Comparison of ENCODE assay signal across 1 cellular context in the genomic region with DNA sequence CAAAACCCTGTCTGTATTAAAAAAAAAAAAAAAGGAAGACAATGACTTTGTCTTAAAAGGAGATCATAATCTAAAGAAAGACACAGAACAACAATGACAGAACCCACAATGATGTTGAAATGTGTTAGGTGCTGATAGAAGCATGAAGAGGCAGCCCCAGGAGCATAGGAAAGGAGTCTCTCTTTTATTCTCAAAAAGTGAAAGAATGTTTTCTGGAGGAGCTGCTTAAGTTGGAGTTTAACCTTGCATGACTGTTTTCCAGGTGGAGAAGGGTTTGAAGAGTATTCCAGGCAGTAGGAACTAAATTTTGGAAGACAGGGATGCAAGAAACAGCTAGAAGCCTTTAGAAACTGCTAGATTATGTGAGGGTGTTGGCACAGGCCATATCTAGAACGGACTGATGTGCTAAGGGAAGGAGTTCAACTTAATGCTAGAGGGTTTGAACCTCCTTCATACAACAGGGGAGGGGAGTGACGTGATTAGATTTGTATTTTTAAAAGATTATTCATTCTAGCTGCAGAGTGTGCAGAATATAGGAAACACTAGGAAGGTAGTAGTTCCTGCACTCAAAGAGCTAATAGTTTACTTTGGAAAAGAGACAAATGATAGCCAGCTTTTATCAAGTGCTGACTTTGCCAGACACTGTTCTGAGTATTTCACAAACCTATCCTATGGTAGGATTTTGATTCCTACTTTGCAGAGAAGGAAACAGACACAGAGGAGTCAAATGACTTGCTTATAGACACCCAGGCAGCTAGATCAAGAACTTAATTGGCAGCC.
TF ChIP-seq lines count a peak whose summit lies in the region.

No MANE protein-coding gene starts in this region.

TF ChIP-seq in HepG2, 621 proteins besides CTCF, POLR2A, EP300 and RAD21:
- TF ChIP-seq NFATC3 (CRISPR knock-in tag; IDR thresholded peaks at IDR 0.05) (no peak), SAP130 (CRISPR knock-in tag; IDR thresholded peaks at IDR 0.05; ENCODE audit: low read depth) (peak; percentile 4; the same call in 1 of the 2 replicates)
- TF ChIP-seq, protein P1, sequence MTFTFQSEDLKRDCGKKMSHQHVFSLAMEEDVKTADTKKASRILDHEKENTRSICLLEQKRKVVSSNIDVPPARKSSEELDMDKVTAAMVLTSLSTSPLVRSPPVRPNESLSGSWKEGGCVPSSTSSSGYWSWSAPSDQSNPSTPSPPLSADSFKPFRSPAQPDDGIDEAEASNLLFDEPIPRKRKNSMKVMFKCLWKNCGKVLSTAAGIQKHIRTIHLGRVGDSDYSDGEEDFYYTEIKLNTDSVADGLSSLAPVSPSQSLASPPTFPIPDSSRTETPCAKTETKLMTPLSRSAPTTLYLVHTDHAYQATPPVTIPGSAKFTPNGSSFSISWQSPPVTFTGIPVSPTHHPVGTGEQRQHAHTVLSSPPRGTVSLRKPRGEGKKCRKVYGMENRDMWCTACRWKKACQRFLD (CRISPR knock-in tag; IDR thresholded peaks at IDR 0.05; ENCODE audit: borderline replicate concordance), result no peak
